ENCODE assay signal across 8 cellular contexts in the genomic region with DNA sequence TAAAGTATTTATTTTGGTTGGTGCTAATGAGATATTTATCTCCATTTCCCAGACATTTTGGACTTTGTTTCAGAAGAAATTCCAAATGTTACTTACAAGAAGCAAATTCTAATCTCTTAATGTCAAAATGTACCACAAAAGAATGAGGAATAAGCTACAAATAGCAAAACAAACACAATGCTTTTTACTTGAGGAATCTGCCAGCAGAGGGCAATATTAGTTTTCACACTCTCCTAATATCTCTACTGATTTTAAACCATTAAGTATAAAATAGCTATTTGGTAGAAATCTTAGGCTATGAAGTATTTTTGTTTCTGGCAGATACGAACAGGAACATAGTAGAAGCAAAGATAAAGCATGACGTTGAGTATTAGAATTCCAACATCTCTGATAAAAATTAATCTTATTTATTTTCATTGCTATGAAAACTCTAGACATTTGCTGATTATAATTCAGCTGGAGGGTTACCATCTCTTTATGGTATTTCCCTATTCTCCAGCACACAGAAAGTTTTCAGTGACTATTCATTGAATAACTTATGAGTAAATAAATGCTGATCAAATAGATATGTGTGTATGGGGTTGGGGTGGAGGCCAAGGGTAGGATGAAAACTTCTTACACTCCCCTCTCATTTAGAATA. TPM values are rescaled to one million over a fixed set of nuclear protein-coding genes. Genes with fewer than 3 reads are reported as not detected.
DNase-seq lines count a peak whose midpoint lies in the region; ATAC-seq and TF ChIP-seq lines count a peak whose summit lies in the region.

No MANE protein-coding gene starts in this region.

- H3K27ac ChIP-seq in PC-3 (ENCODE audit: low read length) = no peak overlapping the region

- H3K79me2 ChIP-seq in PC-3 (ENCODE audit: low read length) = no peaks in the 10 kb centered on the region

- ATAC-seq in PC-3 (peak; percentile 35), sciatic nerve (peak; percentile 78), GM21526 (IDR thresholded peaks at IDR 0.05; ENCODE audit: low FRiP score, unreplicated experiment) (no peak)

- H3K27me3 ChIP-seq in PC-3 (ENCODE audit: low read length) = no peaks in the 10 kb centered on the region

- H3K9me3 ChIP-seq in PC-3 (ENCODE audit: low read length) = no peaks in the 10 kb centered on the region

- H2AFZ ChIP-seq in PC-3 (ENCODE audit: low read length) = no peak overlapping the region

- DNase-seq in NCI-H1105 treated with DMSO at 0.1 percent for 48 hours (lab: John Stamatoyannopoulos, UW) (peak; percentile 57), NCI-H1105 (lab: John Stamatoyannopoulos, UW) (no peak), PC-3 (peak; percentile 49), fibroblast of pulmonary artery (ENCODE audit: low read depth) (peak; percentile 81), sciatic nerve (ENCODE audit: low spot score) (no peak), GOT3 (lab: John Stamatoyannopoulos, UW) (no peak), UCSD-AML1 (lab: John Stamatoyannopoulos, UW; ENCODE audit: unreplicated experiment) (no peak)

- TF ChIP-seq CTCF in PC-3 (conservative IDR thresholded peaks at IDR 0.05; ENCODE audit: low read depth, low read length) = peak; percentile 72
- peak; percentile 72 for TF ChIP-seq CTCF in fibroblast of pulmonary artery (IDR thresholded peaks at IDR 0.05; ENCODE audit: low read length, missing control alignments)

- H3F3A ChIP-seq in PC-3 (ENCODE audit: low read length, unreplicated experiment) = no peaks in the 10 kb centered on the region

- H3K4me3 ChIP-seq in PC-3 (ENCODE audit: low read length) (no peak overlapping the region), fibroblast of pulmonary artery (replicated peaks; ENCODE audit: low read depth, low read length) (no peak overlapping the region)

- H3K9me2 ChIP-seq in PC-3 (replicated peaks; ENCODE audit: low read length) = no peaks in the 10 kb centered on the region

- intact Hi-C loops in PC-3 (cut with micrococcal nuclease) = loop anchor here (2.0 kb wide), 1 partner anchor 92 kb away; no protein-coding TSS in a partner anchor
- intact Hi-C loops in sciatic nerve (cut with DNase I) = no loop called here

- POLR2A ChIA-PET in PC-3 (lab: Charles Lee; ENCODE audit: unreplicated experiment) = no interaction called here

- peaks cover 21% of the 10 kb centered on the region for H3K4me1 ChIP-seq in PC-3 (ENCODE audit: insufficient read depth, low read length)

- H3K36me3 ChIP-seq in PC-3 (ENCODE audit: low read depth, low read length) = no peaks in the 10 kb centered on the region

- H3K4me2 ChIP-seq in PC-3 (ENCODE audit: low read length) = no peak overlapping the region

- no peaks in the 10 kb centered on the region for H4K20me1 ChIP-seq in PC-3 (ENCODE audit: low read length)

- CTCF ChIA-PET in PC-3 (lab: Charles Lee) = interaction anchor here (0.6 to 1.9 kb wide), 7 partner anchors 13 to 577 kb away, joined by 3 to 13 read pairs (median 4); a partner anchor contains a TSS

- H3K9ac ChIP-seq in PC-3 (ENCODE audit: low read length) = no peak overlapping the region

- no TSS peak for BruUV-seq in PC-3 (replicated peaks; lab: Mats Ljungman, UMichigan)

RNA-seq across cellular contexts. Expression of a gene that starts 13.4 kb away (rescaled TPM):
- total RNA-seq in PC-3 (2014; rRNA removed) (0.66 and 3.3 TPM in 2 replicates), sciatic nerve (6.9 TPM)

Comparison
In these comparisons a context has a peak if more than half of its experiments do, and no peak if none do; other contexts are left out.
1. DNase-seq: peak in NCI-H1105 treated with DMSO at 0.1 percent for 48 hours (single experiment), PC-3 (single experiment) and fibroblast of pulmonary artery (single experiment); none in NCI-H1105 (single experiment), sciatic nerve (single experiment), GOT3 (single experiment) and UCSD-AML1 (single experiment).